Comparison of ENCODE assay signal across 8 cellular contexts in the genomic region with DNA sequence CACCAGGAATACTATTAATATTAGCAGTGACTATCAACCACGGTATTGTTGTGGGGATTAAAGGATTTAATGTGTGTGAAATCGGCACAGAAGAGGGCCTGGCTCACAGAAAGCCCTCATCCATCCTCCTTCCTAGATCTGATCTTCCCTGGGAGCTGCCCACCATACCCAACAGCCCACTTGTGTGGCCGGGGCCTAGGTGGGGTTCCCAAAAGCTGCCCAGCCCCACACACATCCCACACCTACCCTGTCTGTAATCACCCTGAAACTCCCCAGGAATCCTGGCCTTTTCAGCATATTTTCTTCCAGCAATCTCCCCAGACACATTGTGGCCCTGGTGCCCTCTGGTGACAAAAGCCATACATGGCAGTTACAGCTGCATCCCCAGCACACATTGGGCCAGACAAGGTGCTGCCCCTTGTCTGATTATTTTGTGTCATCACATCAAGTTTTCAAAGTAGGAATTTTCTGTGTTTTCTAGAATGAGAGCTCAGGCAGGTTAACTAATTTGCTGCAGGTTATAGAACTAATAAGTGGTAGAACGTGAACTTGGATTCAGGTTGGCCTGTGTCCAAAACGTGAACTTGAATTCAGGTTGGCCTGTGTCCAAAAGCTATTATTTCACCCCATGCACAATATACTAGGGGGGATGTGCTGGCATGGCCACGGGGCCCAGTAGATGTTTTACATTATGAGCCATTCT. TPM values are rescaled to one million over a fixed set of nuclear protein-coding genes. Genes with fewer than 3 reads are reported as not detected.
DNase-seq lines count a peak whose midpoint lies in the region; ATAC-seq, FAIRE-seq and TF ChIP-seq lines count a peak whose summit lies in the region.

No MANE protein-coding gene starts in this region.

- TF ChIP-seq CTCF in 22Rv1 (IDR thresholded peaks at IDR 0.05) (peak; percentile 87), WTC11 (IDR thresholded peaks at IDR 0.05) (peak; percentile 55; the same call in 1 of the 2 replicates)

- no peak for DNase-seq in GM12892 (ENCODE audit: insufficient read length)
- peak; percentile 76 for DNase-seq in NCI-H2171 (lab: John Stamatoyannopoulos, UW)
- peak; percentile 80 for DNase-seq in WTC11 (ENCODE audit: low spot score)
- DNase-seq in caudate nucleus (lab: John Stamatoyannopoulos, UW) = peak in 53 of 61 donors; percentile 32 to 83 (median 59)
- peak; percentile 17 for DNase-seq in kidney glomerular epithelial cell (lab: John Stamatoyannopoulos, UW)
- DNase-seq in stimulated activated CD4-positive, alpha-beta T cell treated with anti-CD3 and anti-CD28 coated beads, Interleukin-2, amount 100 ng/mL, for 24 hours = peak; percentile 71 to 74

- H3K27ac ChIP-seq in 22Rv1 = no peak overlapping the region
- peak overlapping the region; percentile 86 for H3K27ac ChIP-seq in caudate nucleus (ENCODE audit: low read depth, low read length)

- H3K9me3 Mint-ChIP-seq in WTC11 = no peaks in the 10 kb centered on the region

- H3K4me1 Mint-ChIP-seq in WTC11 = peaks cover 26% of the 10 kb centered on the region

- H3K4me3 Mint-ChIP-seq in WTC11 = no peak overlapping the region

- FAIRE-seq in GM12892 (lab: Jason Lieb, UNC) = peak; percentile 94

- CTCF ChIA-PET in WTC11 (lab: Charles Lee) = interaction anchor here (0.6 to 6.6 kb wide), 31 partner anchors 10 to 639 kb away, joined by 3 to 132 read pairs (median 5); a partner anchor contains a TSS

- POLR2A ChIA-PET in WTC11 (lab: Charles Lee) = interaction anchor here (0.6 to 1.0 kb wide), 2 partner anchors 10 to 42 kb away, joined by 3 to 4 read pairs; no protein-coding TSS in a partner anchor

- no peaks in the 10 kb centered on the region for H3K36me3 Mint-ChIP-seq in WTC11

- ATAC-seq in WTC11 (peak; percentile 64), GM21576 (IDR thresholded peaks at IDR 0.05; ENCODE audit: unreplicated experiment) (no peak)

- no peak overlapping the region for H3K27ac Mint-ChIP-seq in WTC11

- no peak for TF ChIP-seq POLR2A in GM12892 (IDR thresholded peaks at IDR 0.05; ENCODE audit: low read depth, low read length)

- H3K27me3 Mint-ChIP-seq in WTC11 (ENCODE audit: low read depth) = peaks cover 4% of the 10 kb centered on the region

TF ChIP-seq in WTC11, 78 proteins besides CTCF, POLR2A, EP300 and RAD21:
- TF ChIP-seq SP1 (CRISPR knock-in tag; conservative IDR thresholded peaks at IDR 0.05) (no peak), TEAD4 (CRISPR knock-in tag; IDR thresholded peaks at IDR 0.05) (no peak), OVOL2 (CRISPR knock-in tag; IDR thresholded peaks at IDR 0.05; ENCODE audit: borderline replicate concordance) (no peak)
- TF ChIP-seq, protein P1, sequence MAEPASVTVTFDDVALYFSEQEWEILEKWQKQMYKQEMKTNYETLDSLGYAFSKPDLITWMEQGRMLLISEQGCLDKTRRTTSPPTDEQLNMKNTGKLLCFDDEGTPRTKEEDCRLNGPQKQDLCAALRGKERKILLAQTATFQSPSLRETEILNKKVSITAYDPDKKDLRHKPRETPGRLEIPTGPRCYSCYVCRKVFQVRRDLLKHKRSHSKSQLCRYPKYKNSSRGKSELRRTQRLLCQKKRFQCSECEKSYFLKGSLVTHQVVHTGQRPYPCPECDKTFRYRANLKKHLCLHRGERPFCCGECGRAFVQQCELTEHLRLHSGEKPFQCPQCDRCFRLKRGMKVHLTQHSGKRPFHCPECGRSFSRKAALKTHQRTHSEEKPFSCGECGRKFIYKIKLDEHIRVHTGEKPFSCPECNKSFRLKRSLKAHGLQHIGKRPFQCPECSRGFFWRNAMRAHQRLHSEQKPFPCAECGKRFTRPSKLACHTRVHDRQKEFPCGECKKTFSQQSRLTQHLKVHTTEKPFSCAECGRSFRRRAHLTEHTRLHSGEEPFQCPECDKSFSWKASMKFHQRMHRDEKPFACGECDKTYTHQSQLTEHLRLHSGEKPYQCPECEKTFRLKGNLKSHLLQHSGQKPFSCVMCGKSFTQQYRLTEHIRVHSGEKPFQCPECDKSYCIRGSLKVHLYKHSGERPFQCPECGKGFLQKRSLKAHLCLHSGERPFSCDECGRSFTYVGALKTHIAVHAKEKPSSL (CRISPR knock-in tag; conservative IDR thresholded peaks at IDR 0.05) = no peak
- TF ChIP-seq, protein P2, sequence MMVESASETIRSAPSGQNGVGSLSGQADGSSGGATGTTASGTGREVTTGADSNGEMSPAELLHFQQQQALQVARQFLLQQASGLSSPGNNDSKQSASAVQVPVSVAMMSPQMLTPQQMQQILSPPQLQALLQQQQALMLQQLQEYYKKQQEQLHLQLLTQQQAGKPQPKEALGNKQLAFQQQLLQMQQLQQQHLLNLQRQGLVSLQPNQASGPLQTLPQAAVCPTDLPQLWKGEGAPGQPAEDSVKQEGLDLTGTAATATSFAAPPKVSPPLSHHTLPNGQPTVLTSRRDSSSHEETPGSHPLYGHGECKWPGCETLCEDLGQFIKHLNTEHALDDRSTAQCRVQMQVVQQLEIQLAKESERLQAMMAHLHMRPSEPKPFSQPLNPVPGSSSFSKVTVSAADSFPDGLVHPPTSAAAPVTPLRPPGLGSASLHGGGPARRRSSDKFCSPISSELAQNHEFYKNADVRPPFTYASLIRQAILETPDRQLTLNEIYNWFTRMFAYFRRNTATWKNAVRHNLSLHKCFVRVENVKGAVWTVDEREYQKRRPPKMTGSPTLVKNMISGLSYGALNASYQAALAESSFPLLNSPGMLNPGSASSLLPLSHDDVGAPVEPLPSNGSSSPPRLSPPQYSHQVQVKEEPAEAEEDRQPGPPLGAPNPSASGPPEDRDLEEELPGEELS (CRISPR knock-in tag; IDR thresholded peaks at IDR 0.05) = no peak
TF ChIP-seq in WTC11: peak in this region for 0.

RNA-seq across cellular contexts. Expression of a gene that starts 5.3 kb away (rescaled TPM):
- polyA plus RNA-seq in GM12892 (2012; ENCODE audit: missing spikeins) = 0.47 TPM
- total RNA-seq in WTC11 (2021) = 10.2 to 14.4 TPM (median 12.5 TPM) in 3 replicates

RNA-seq across cellular contexts. Expression of a gene that starts 45.2 kb away (rescaled TPM):
- polyA plus RNA-seq in GM12892 (2012; ENCODE audit: missing spikeins) = 1.7 TPM
- total RNA-seq in WTC11 (2021) = 12.1 to 20.1 TPM (median 19.2 TPM) in 3 replicates

RNA-seq across cellular contexts. Expression of a gene that starts 57.5 kb away (rescaled TPM):
- polyA plus RNA-seq in GM12892 (2012; ENCODE audit: missing spikeins) = 19.9 TPM
- 66.7 to 72.2 TPM (median 66.9 TPM) in 3 replicates for total RNA-seq in WTC11 (2021)
